ENCODE assay signal across 8 cellular contexts in genomic region chr22:38298312-38299000, GRCh38. TPM values are rescaled to one million over a fixed set of nuclear protein-coding genes. Genes with fewer than 3 reads are reported as not detected.
DNase-seq lines count a peak whose midpoint lies in the region; ATAC-seq and TF ChIP-seq lines count a peak whose summit lies in the region.

No MANE protein-coding gene starts in this region.

- no peak overlapping the region for H3K27ac Mint-ChIP-seq in Calu3 (ENCODE audit: unreplicated experiment)
- H3K27ac Mint-ChIP-seq in activated naive CD4-positive, alpha-beta T cell treated with anti-CD3 and anti-CD28 coated beads for 36 hours: no peak overlapping the region

- H3K36me3 Mint-ChIP-seq in Calu3 (ENCODE audit: insufficient read depth, unreplicated experiment): peaks cover 77% of the 10 kb centered on the region
- H3K36me3 Mint-ChIP-seq in activated naive CD4-positive, alpha-beta T cell treated with anti-CD3 and anti-CD28 coated beads for 36 hours (ENCODE audit: low read depth): peaks cover 13% of the 10 kb centered on the region

- no peak overlapping the region for H3K4me3 ChIP-seq in MM.1S (ENCODE audit: low read length)
- H3K4me3 ChIP-seq in left lung: no peak overlapping the region

- CTCF ChIA-PET in Calu3 (lab: Charles Lee): no interaction called here
- CTCF ChIA-PET in activated naive CD4-positive, alpha-beta T cell treated with anti-CD3 and anti-CD28 coated beads for 36 hours (lab: Charles Lee): interaction anchor here (0.7 to 1.4 kb wide), 5 partner anchors 8 to 115 kb away, joined by 3 to 4 read pairs (median 3); no protein-coding TSS in a partner anchor

- peaks cover 94% of the 10 kb centered on the region for H3K79me2 ChIP-seq in MM.1S (ENCODE audit: low read length)

- BruUV-seq in Calu3 (replicated peaks; lab: Mats Ljungman, UMichigan): no TSS peak

- H3K27me3 ChIP-seq in MM.1S (replicated peaks; ENCODE audit: insufficient read depth, low read length) (no peaks in the 10 kb centered on the region), left lung (no peaks in the 10 kb centered on the region)

- no peaks in the 10 kb centered on the region for H3K27me3 Mint-ChIP-seq in Calu3 (ENCODE audit: unreplicated experiment)
- H3K27me3 Mint-ChIP-seq in activated naive CD4-positive, alpha-beta T cell treated with anti-CD3 and anti-CD28 coated beads for 36 hours (ENCODE audit: low read depth): no peaks in the 10 kb centered on the region

- peaks cover 3% of the 10 kb centered on the region; the same call in 1 of the 2 replicates for H3F3A ChIP-seq in MM.1S (ENCODE audit: insufficient read depth, low read length)

- ATAC-seq in left lung (peak; percentile 21), GM18873 (IDR thresholded peaks at IDR 0.05; ENCODE audit: low FRiP score, unreplicated experiment) (no peak)

- H3K9ac ChIP-seq in MM.1S (ENCODE audit: low read length): no peak overlapping the region

- H2AFZ ChIP-seq in MM.1S (ENCODE audit: low read length): no peak overlapping the region

- DNase-seq in Calu3: peak; percentile 34
- no peak for DNase-seq in MM.1S
- peak; percentile 44 for DNase-seq in activated naive CD4-positive, alpha-beta T cell treated with anti-CD3 and anti-CD28 coated beads for 36 hours
- DNase-seq in left lung: no peak
- DNase-seq in NCI-H2171 (lab: John Stamatoyannopoulos, UW): no peak
- DNase-seq in NCI-H526 treated with DMSO at 0.1 percent for 48 hours (lab: John Stamatoyannopoulos, UW): no peak
- no peak for DNase-seq in NCI-H187 treated with DMSO at 0.1 percent for 48 hours (lab: John Stamatoyannopoulos, UW)

- H3K4me3 Mint-ChIP-seq in Calu3 (ENCODE audit: low read depth, unreplicated experiment): no peak overlapping the region
- no peak overlapping the region for H3K4me3 Mint-ChIP-seq in activated naive CD4-positive, alpha-beta T cell treated with anti-CD3 and anti-CD28 coated beads for 36 hours

- intact Hi-C loops in Calu3 (cut with micrococcal nuclease; ENCODE audit: unreplicated experiment) (no loop called here), left lung (cut with DNase I) (no loop called here)
- intact Hi-C loops in activated naive CD4-positive, alpha-beta T cell treated with anti-CD3 and anti-CD28 coated beads for 36 hours (cut with micrococcal nuclease): loop anchor here (5.0 kb wide), 1 partner anchor 54 kb away; no protein-coding TSS in a partner anchor

- no peaks in the 10 kb centered on the region for H3K4me1 Mint-ChIP-seq in Calu3 (ENCODE audit: low read depth, unreplicated experiment)
- no peaks in the 10 kb centered on the region for H3K4me1 Mint-ChIP-seq in activated naive CD4-positive, alpha-beta T cell treated with anti-CD3 and anti-CD28 coated beads for 36 hours (ENCODE audit: low read depth)

- peak; percentile 50 for TF ChIP-seq CTCF in Calu3 (IDR thresholded peaks at IDR 0.05; ENCODE audit: unreplicated experiment)
- TF ChIP-seq CTCF in MM.1S (IDR thresholded peaks at IDR 0.05; ENCODE audit: low read length): peak; percentile 54
- TF ChIP-seq CTCF in left lung (IDR thresholded peaks at IDR 0.05): peak in 1 of 2 donors; percentile 46

- H3K27ac ChIP-seq in MM.1S (ENCODE audit: low read length) (no peak overlapping the region), left lung (no peak overlapping the region)

- peaks cover 32% of the 10 kb centered on the region for H4K20me1 ChIP-seq in MM.1S (ENCODE audit: insufficient read depth, low read length)

- no peaks in the 10 kb centered on the region for H3K4me1 ChIP-seq in MM.1S (ENCODE audit: low read length)
- no peaks in the 10 kb centered on the region for H3K4me1 ChIP-seq in left lung

- H3K9me3 Mint-ChIP-seq in Calu3 (ENCODE audit: low read depth, unreplicated experiment): no peaks in the 10 kb centered on the region
- no peaks in the 10 kb centered on the region for H3K9me3 Mint-ChIP-seq in activated naive CD4-positive, alpha-beta T cell treated with anti-CD3 and anti-CD28 coated beads for 36 hours

- no peaks in the 10 kb centered on the region for H3K9me3 ChIP-seq in MM.1S (replicated peaks; ENCODE audit: insufficient read depth, low read length)
- H3K9me3 ChIP-seq in left lung: no peaks in the 10 kb centered on the region

- peaks cover 55% of the 10 kb centered on the region for H3K36me3 ChIP-seq in MM.1S (replicated peaks; ENCODE audit: insufficient read depth, low read length)
- H3K36me3 ChIP-seq in left lung: peaks cover 6 to 96% of the 10 kb centered on the region in 2 donors

- H3K9me2 ChIP-seq in MM.1S (replicated peaks; ENCODE audit: insufficient read depth, low read length): no peaks in the 10 kb centered on the region

- H3K4me2 ChIP-seq in MM.1S (ENCODE audit: low read depth, low read length): no peak overlapping the region

RNA-seq across cellular contexts. Expression of gene CSNK1E, which starts 18.8 kb away (rescaled TPM):
- total RNA-seq in Calu3 (2022) (172 and 178 TPM in 2 replicates), left lung (100 to 1,000 TPM in 1 of 2 donors, 10 to 100 TPM in 1; 95.3 to 123 TPM)
- 100 to 1,000 TPM; 105 to 108 TPM for total RNA-seq in activated naive CD4-positive, alpha-beta T cell treated with anti-CD3 and anti-CD28 coated beads for 36 hours

RNA-seq across cellular contexts. Expression of gene TMEM184B, which starts 25.6 kb away (rescaled TPM):
- total RNA-seq in Calu3 (2022) (113 and 114 TPM in 2 replicates), left lung (10 to 100 TPM; 84.5 to 98.3 TPM)
- 10 to 100 TPM; 15.0 to 15.3 TPM for total RNA-seq in activated naive CD4-positive, alpha-beta T cell treated with anti-CD3 and anti-CD28 coated beads for 36 hours

Comparison
In these comparisons a context has a peak if more than half of its experiments do, and no peak if none do; other contexts are left out.
1. DNase-seq: peak in Calu3 (single experiment) and activated naive CD4-positive, alpha-beta T cell treated with anti-CD3 and anti-CD28 coated beads for 36 hours (single experiment); none in MM.1S (single experiment), left lung (0 of 2), NCI-H2171 (single experiment), NCI-H526 treated with DMSO at 0.1 percent for 48 hours (single experiment) and NCI-H187 treated with DMSO at 0.1 percent for 48 hours (single experiment).